Comparison of ENCODE assay signal across 15 cellular contexts in genomic region chr4:17875402-17876070, GRCh38.
DNase-seq lines count a peak whose midpoint lies in the region; ATAC-seq and TF ChIP-seq lines count a peak whose summit lies in the region.
"Had no signal": no experiment of that assay in that cellular context is flagged by ENCODE, and none has a peak within 500 bp of the region (broad histone marks: within the 10 kb centered on the region; RNA-seq: fewer than 3 reads in every experiment).

No MANE protein-coding gene starts in this region.

- no peaks in the 10 kb centered on the region for H3K36me3 Mint-ChIP-seq in WTC11

- CTCF ChIA-PET in WTC11 (lab: Charles Lee) = no interaction called here

- H3K27me3 Mint-ChIP-seq in WTC11 (ENCODE audit: low read depth) = no peaks in the 10 kb centered on the region

- ATAC-seq in GM19324 (IDR thresholded peaks at IDR 0.05; ENCODE audit: low FRiP score, unreplicated experiment) (peak; percentile 70), HG02571 (IDR thresholded peaks at IDR 0.05; ENCODE audit: unreplicated experiment) (peak; percentile 93), HG03159 (IDR thresholded peaks at IDR 0.05; ENCODE audit: unreplicated experiment) (peak; percentile 94), WTC11 (no peak)
- ATAC-seq: activated T-cell treated with anti-CD3 and anti-CD28 coated beads, Interleukin-2, amount 50 U/mL, for 72 hours had no signal

- H3K27ac Mint-ChIP-seq in WTC11 = no peak overlapping the region; the same call in 1 of the 2 replicates
- H3K27ac Mint-ChIP-seq: activated T-cell treated with anti-CD3 and anti-CD28 coated beads, Interleukin-2, amount 50 U/mL, for 72 hours had no signal

- POLR2A ChIA-PET in WTC11 (lab: Charles Lee) = no interaction called here

- H3K9me3 Mint-ChIP-seq in WTC11 = no peaks in the 10 kb centered on the region

- H3K4me3 Mint-ChIP-seq in WTC11 = no peak overlapping the region
- H3K4me3 Mint-ChIP-seq: activated T-cell treated with anti-CD3 and anti-CD28 coated beads, Interleukin-2, amount 50 U/mL, for 72 hours had no signal

- DNase-seq in GM10266 (ENCODE audit: extremely low spot score) (peak; percentile 23), superior temporal gyrus (ENCODE audit: extremely low spot score) (no peak), WTC11 (ENCODE audit: low spot score) (no peak), NCI-H2171 (lab: John Stamatoyannopoulos, UW) (no peak)
- DNase-seq in stimulated activated CD4-positive, alpha-beta T cell treated with anti-CD3 and anti-CD28 coated beads, Interleukin-2, amount 100 ng/mL, for 48 hours = no peak
- DNase-seq: activated CD4-positive, CD25-positive, alpha-beta regulatory T cell treated with anti-CD3 and anti-CD28 coated beads, Interleukin-2, amount 50 U/mL, for 72 hours; activated T-cell treated with anti-CD3 and anti-CD28 coated beads, Interleukin-2, amount 50 U/mL, for 72 hours; Calu3; NCI-H1092 treated with DMSO at 0.1 percent for 48 hours; posterior cingulate gyrus; SK-N-SH; stimulated activated CD4-positive, alpha-beta T cell treated with anti-CD3 and anti-CD28 coated beads, Interleukin-4, amount 100 ng/mL, for 24 hours had no signal

- H3K4me1 Mint-ChIP-seq in WTC11 = peaks cover 11% of the 10 kb centered on the region; the same call in 1 of the 2 replicates

- TF ChIP-seq CTCF in GM10266 (IDR thresholded peaks at IDR 0.05; ENCODE audit: control insufficient read depth, insufficient read depth, low read depth, missing control alignments) (no peak), WTC11 (IDR thresholded peaks at IDR 0.05) (no peak)

TF ChIP-seq in WTC11, 78 proteins besides CTCF, POLR2A, EP300 and RAD21:
- no peak for TF ChIP-seq FOXP4 (CRISPR knock-in tag; IDR thresholded peaks at IDR 0.05)
- TF ChIP-seq ATF3 (CRISPR knock-in tag; conservative IDR thresholded peaks at IDR 0.05) = no peak
- TF ChIP-seq ESRRA (CRISPR knock-in tag; IDR thresholded peaks at IDR 0.05; ENCODE audit: borderline replicate concordance) = no peak
- no peak for TF ChIP-seq TEAD1 (CRISPR knock-in tag; IDR thresholded peaks at IDR 0.05)
- no peak for TF ChIP-seq E2F4 (CRISPR knock-in tag; IDR thresholded peaks at IDR 0.05; ENCODE audit: borderline replicate concordance, low read depth)
- no peak for TF ChIP-seq GTF2I (CRISPR knock-in tag; conservative IDR thresholded peaks at IDR 0.05)
- TF ChIP-seq RELA (CRISPR knock-in tag; IDR thresholded peaks at IDR 0.05; ENCODE audit: borderline replicate concordance) = no peak
- TF ChIP-seq NFATC4 (CRISPR knock-in tag; IDR thresholded peaks at IDR 0.05) = no peak
- no peak for TF ChIP-seq TP53 (CRISPR knock-in tag; IDR thresholded peaks at IDR 0.05)
- no peak for TF ChIP-seq IRF1 (CRISPR knock-in tag; IDR thresholded peaks at IDR 0.05)
- no peak for TF ChIP-seq ETV6 (CRISPR knock-in tag; IDR thresholded peaks at IDR 0.05)
- no peak for TF ChIP-seq HMGA2 (CRISPR knock-in tag; IDR thresholded peaks at IDR 0.05)
- TF ChIP-seq FOXJ3 (CRISPR knock-in tag; IDR thresholded peaks at IDR 0.05; ENCODE audit: borderline replicate concordance) = no peak
TF ChIP-seq in WTC11: peak in this region for 0.
